ENCODE assay signal across 24 cellular contexts in genomic region chr2:113370030-113370429, GRCh38.
DNase-seq lines count a peak whose midpoint lies in the region; ATAC-seq, FAIRE-seq and TF ChIP-seq lines count a peak whose summit lies in the region.
"Had no signal": no experiment of that assay in that cellular context is flagged by ENCODE, and none has a peak within 500 bp of the region (broad histone marks: within the 10 kb centered on the region; RNA-seq: fewer than 3 reads in every experiment).

No MANE protein-coding gene starts in this region.

- CTCF ChIA-PET in A549 (lab: Yijun Ruan, JAX) (interaction anchor here (0.6 to 5.3 kb wide), 62 partner anchors 8 to 294 kb away, joined by 3 to 119 read pairs (median 6); partner anchors contain the start of gene PAX8), IMR-90 (lab: Yijun Ruan, JAX) (interaction anchor here (0.8 to 2.2 kb wide), 4 partner anchors 121 to 171 kb away, joined by 4 to 12 read pairs (median 8); no protein-coding TSS in a partner anchor)

- H2BK120ac ChIP-seq in IMR-90 (ENCODE audit: low read depth, low read length) = no peak overlapping the region

- BruUV-seq in IMR-90 (replicated peaks; lab: Mats Ljungman, UMichigan) = no TSS peak

- H4K5ac ChIP-seq in IMR-90 (ENCODE audit: low read depth, low read length) = no peak overlapping the region

- no peaks in the 10 kb centered on the region for H3K79me1 ChIP-seq in IMR-90 (ENCODE audit: low read depth in 1 of 2, low read length in 2 of 2)

- no peak overlapping the region for H3K14ac ChIP-seq in IMR-90 (replicated peaks; ENCODE audit: low read depth, low read length)

- H3K36me3 ChIP-seq in IMR-90 (ENCODE audit: control insufficient read depth, insufficient read depth, low read length) (no peaks in the 10 kb centered on the region), gastrocnemius medialis (no peaks in the 10 kb centered on the region)
- H3K36me3 ChIP-seq: HAP-1, SJCRH30 had no signal

- H3K4me3 Mint-ChIP-seq in glutamatergic neuron (ENCODE audit: unreplicated experiment) = no peak overlapping the region
- H3K4me3 Mint-ChIP-seq: CD8-positive, alpha-beta memory T cell; GM23338 had no signal

- no peak overlapping the region for H2AK9ac ChIP-seq in IMR-90 (replicated peaks; ENCODE audit: low read depth, low read length, poor library complexity)

- ATAC-seq in A549 = no peak; a peak in 1 of 6 replicates
- no peak for ATAC-seq in IMR-90 (ENCODE audit: low read depth)
- peak; percentile 67 for ATAC-seq in left lobe of liver
- ATAC-seq in gastrocnemius medialis = no peak

- no peak overlapping the region for H4K91ac ChIP-seq in IMR-90 (ENCODE audit: insufficient read depth, low read depth, low read length)

- H3K27ac ChIP-seq in A549 = peak overlapping the region; percentile 70 to 84
- H3K27ac ChIP-seq in IMR-90 (ENCODE audit: insufficient read depth, low read length) = no peak overlapping the region
- no peak overlapping the region for H3K27ac ChIP-seq in gastrocnemius medialis
- H3K27ac ChIP-seq: 22Rv1, C4-2B, HL-60, KMS-11, SJCRH30 had no signal

- TF ChIP-seq RAD21 in A549 (conservative IDR thresholded peaks at IDR 0.05 in 1 of 2, IDR thresholded peaks at IDR 0.05 in 1 of 2) (no peak), IMR-90 (IDR thresholded peaks at IDR 0.05; ENCODE audit: low read length) (no peak)

- peaks cover 40% of the 10 kb centered on the region for H3K4me1 ChIP-seq in A549
- H3K4me1 ChIP-seq in IMR-90 (ENCODE audit: control insufficient read depth, insufficient read depth, low read length) = no peaks in the 10 kb centered on the region
- H3K4me1 ChIP-seq in gastrocnemius medialis = peaks cover 0 to 8% of the 10 kb centered on the region in 2 donors
- H3K4me1 ChIP-seq: HAP-1, SJCRH30 had no signal

- H3K23ac ChIP-seq in IMR-90 (ENCODE audit: low read depth, low read length) = no peak overlapping the region

- H4K20me1 ChIP-seq in IMR-90 (ENCODE audit: insufficient read depth, low read length) = no peaks in the 10 kb centered on the region

- no peak for FAIRE-seq in A549 (lab: Jason Lieb, UNC)
- FAIRE-seq: D721Med, GM12878 had no signal

- H3K4me3 ChIP-seq in A549 (no peak overlapping the region), IMR-90 (ENCODE audit: insufficient read depth, low read depth, low read length) (no peak overlapping the region), gastrocnemius medialis (no peak overlapping the region)
- H3K4me3 ChIP-seq: GM12878, GM23338, HAP-1, SJCRH30 had no signal

- H3K36me3 Mint-ChIP-seq in glutamatergic neuron (ENCODE audit: unreplicated experiment) = no peaks in the 10 kb centered on the region
- H3K36me3 Mint-ChIP-seq: CD8-positive, alpha-beta memory T cell had no signal

- no peak overlapping the region for H3K9ac ChIP-seq in IMR-90 (ENCODE audit: low read depth, low read length)
- H3K9ac ChIP-seq: KMS-11 had no signal

- H3K4me1 Mint-ChIP-seq in glutamatergic neuron (ENCODE audit: low read depth, unreplicated experiment) = no peaks in the 10 kb centered on the region

- POLR2A ChIA-PET in A549 (lab: Yijun Ruan, JAX) (no interaction called here), IMR-90 (lab: Charles Lee; ENCODE audit: unreplicated experiment) (interaction anchor here (0.6 kb wide), 1 partner anchor 121 kb away, joined by 3 read pairs; no protein-coding TSS in a partner anchor)

- no peaks in the 10 kb centered on the region for H3K27me3 Mint-ChIP-seq in glutamatergic neuron (ENCODE audit: unreplicated experiment)

- DNase-seq in A549 (ENCODE audit: low read depth in 1 of 2, low spot score in 1 of 2) (peak in 1 of 2 experiments; percentile 6), IMR-90 (no peak), left lobe of liver (ENCODE audit: low spot score) (peak; percentile 60), renal cortical epithelial cell (ENCODE audit: low read depth) (peak; percentile 91), cerebellum (ENCODE audit: low spot score) (no peak), glutamatergic neuron (no peak), gastrocnemius medialis (no peak), G401 (ENCODE audit: low spot score) (no peak)
- DNase-seq: NCI-H1092 treated with DMSO at 0.1 percent for 48 hours, NCI-H1436 treated with DMSO at 0.1 percent for 48 hours, NCI-H1930, NCI-H2227 treated with DMSO at 0.1 percent for 48 hours, NCI-H510A treated with DMSO at 0.1 percent for 48 hours, NCI-H748 treated with DMSO at 0.1 percent for 48 hours had no signal

- H2BK5ac ChIP-seq in IMR-90 (ENCODE audit: low read depth, low read length, poor library complexity, severe bottlenecking) = no peak overlapping the region

- dilution Hi-C loops in IMR-90 (cut with HindIII; ENCODE audit: low sequenced_read_pairs, unreplicated experiment) = no loop called here

- TF ChIP-seq POLR2A in A549 (IDR thresholded peaks at IDR 0.05; ENCODE audit: low read length) (no peak), IMR-90 (IDR thresholded peaks at IDR 0.05; ENCODE audit: low read depth, low read length) (no peak), gastrocnemius medialis (IDR thresholded peaks at IDR 0.05) (no peak)

- H4K8ac ChIP-seq in IMR-90 (ENCODE audit: low read depth in 2 of 2, low read length in 2 of 2) = no peak overlapping the region

- no peak overlapping the region for H3K18ac ChIP-seq in IMR-90 (ENCODE audit: low read depth, low read length)

- no peaks in the 10 kb centered on the region for H3K9me3 ChIP-seq in A549
- H3K9me3 ChIP-seq in IMR-90 (ENCODE audit: control insufficient read depth, insufficient read depth, low read length) = no peaks in the 10 kb centered on the region
- H3K9me3 ChIP-seq in gastrocnemius medialis = no peaks in the 10 kb centered on the region
- H3K9me3 ChIP-seq: HAP-1, SJCRH30 had no signal

- TF ChIP-seq CTCF in A549 (IDR thresholded peaks at IDR 0.05) (no peak), IMR-90 (conservative IDR thresholded peaks at IDR 0.05; ENCODE audit: low read depth, low read length) (no peak), glutamatergic neuron (IDR thresholded peaks at IDR 0.05; ENCODE audit: partially characterized antibody, unreplicated experiment) (no peak), gastrocnemius medialis (IDR thresholded peaks at IDR 0.05 in 4 of 5, conservative IDR thresholded peaks at IDR 0.05 in 1 of 5) (no peak)

- H3K9me3 Mint-ChIP-seq in glutamatergic neuron (ENCODE audit: unreplicated experiment) = no peaks in the 10 kb centered on the region
- H3K9me3 Mint-ChIP-seq: CD8-positive, alpha-beta memory T cell; GM23338 had no signal

- no peak overlapping the region for H2BK20ac ChIP-seq in IMR-90 (ENCODE audit: low read depth, low read length)

- no peak overlapping the region for H3K4ac ChIP-seq in IMR-90 (ENCODE audit: low read depth, low read length)

- H3K9me1 ChIP-seq in IMR-90 (ENCODE audit: insufficient read depth, low read length) = no peaks in the 10 kb centered on the region

- no peak overlapping the region for H3K27ac Mint-ChIP-seq in glutamatergic neuron (ENCODE audit: unreplicated experiment)
- H3K27ac Mint-ChIP-seq: GM23338 had no signal

- H3K56ac ChIP-seq in IMR-90 (ENCODE audit: extremely low read depth, insufficient read depth, low read length) = no peak overlapping the region

- WGBS in A549 (ENCODE audit: missing lambda C conversion rate) = 42% methylated on average over 5 of the region's 5 CpGs
- WGBS in IMR-90 (ENCODE audit: extremely low coverage in 2 of 2, insufficient read length in 1 of 2), 2 experiments = no CpG with 5 or more reads among the region's 5 CpGs

- TF ChIP-seq EP300 in A549 (IDR thresholded peaks at IDR 0.05) = no peak

- in situ Hi-C loops in IMR-90 (cut with MboI; ENCODE audit: low sequenced_read_pairs) (loop anchor here (5.0 kb wide), 2 partner anchors 123 to 233 kb away; no protein-coding TSS in a partner anchor), gastrocnemius medialis (cut with MboI; ENCODE audit: low sequenced_read_pairs in 4 of 4) (loop anchor here (5.0 to 25.0 kb wide), 3 partner anchors 108 to 123 kb away; no protein-coding TSS in a partner anchor), G401 (cut with HindIII; ENCODE audit: low sequenced_read_pairs) (no loop called here)

- H3K27me3 ChIP-seq in IMR-90 (ENCODE audit: control insufficient read depth, insufficient read depth, low read length) (peaks cover 16% of the 10 kb centered on the region), gastrocnemius medialis (no peaks in the 10 kb centered on the region)
- H3K27me3 ChIP-seq: SJCRH30 had no signal

- H2BK15ac ChIP-seq in IMR-90 (ENCODE audit: low read depth, low read length) = no peak overlapping the region

- no peak overlapping the region for H2AK5ac ChIP-seq in IMR-90 (ENCODE audit: low read depth, low read length)

- H3K4me2 ChIP-seq in A549 (peak overlapping the region; percentile 5; the same call in 2 of the 3 replicates), IMR-90 (ENCODE audit: low read depth, low read length) (no peak overlapping the region)
- H3K4me2 ChIP-seq: GM23338, KMS-11 had no signal

- no peak overlapping the region for H2AFZ ChIP-seq in IMR-90 (replicated peaks; ENCODE audit: low read length, poor library complexity)
- H2AFZ ChIP-seq: GM23338 had no signal

- intact Hi-C loops in IMR-90 (cut with micrococcal nuclease) (loop anchor here (1.0 kb wide), 3 partner anchors 121 to 232 kb away; no protein-coding TSS in a partner anchor), gastrocnemius medialis (cut with DNase I; ENCODE audit: low total_unique reads) (loop anchor here (1.0 to 2.0 kb wide), 2 partner anchors 121 to 165 kb away; no protein-coding TSS in a partner anchor)

TF ChIP-seq in IMR-90, 13 proteins besides CTCF, POLR2A, EP300 and RAD21:
- TF ChIP-seq NFE2L2 (IDR thresholded peaks at IDR 0.05; ENCODE audit: low read depth, low read length) = no peak
- TF ChIP-seq, protein P1, sequence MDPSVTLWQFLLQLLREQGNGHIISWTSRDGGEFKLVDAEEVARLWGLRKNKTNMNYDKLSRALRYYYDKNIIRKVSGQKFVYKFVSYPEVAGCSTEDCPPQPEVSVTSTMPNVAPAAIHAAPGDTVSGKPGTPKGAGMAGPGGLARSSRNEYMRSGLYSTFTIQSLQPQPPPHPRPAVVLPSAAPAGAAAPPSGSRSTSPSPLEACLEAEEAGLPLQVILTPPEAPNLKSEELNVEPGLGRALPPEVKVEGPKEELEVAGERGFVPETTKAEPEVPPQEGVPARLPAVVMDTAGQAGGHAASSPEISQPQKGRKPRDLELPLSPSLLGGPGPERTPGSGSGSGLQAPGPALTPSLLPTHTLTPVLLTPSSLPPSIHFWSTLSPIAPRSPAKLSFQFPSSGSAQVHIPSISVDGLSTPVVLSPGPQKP (IDR thresholded peaks at IDR 0.05; ENCODE audit: borderline replicate concordance, low read depth, low read length) = no peak
- peak; percentile 46; the same call in 1 of the 2 replicates for TF ChIP-seq CEBPB (IDR thresholded peaks at IDR 0.05; ENCODE audit: low read depth, low read length)
TF ChIP-seq in IMR-90: peak in this region for 1.

Comparison
In these comparisons a context has a peak if more than half of its experiments do, and no peak if none do; other contexts are left out.
1. DNase-seq: peak in left lobe of liver (single experiment) and renal cortical epithelial cell (single experiment); none in IMR-90 (single experiment), cerebellum (single experiment), glutamatergic neuron (single experiment), gastrocnemius medialis (0 of 2) and G401 (single experiment).
2. H3K27ac ChIP-seq: peak in A549 (2 of 2); none in IMR-90 (single experiment) and gastrocnemius medialis (0 of 4).